Comparison of ENCODE assay signal across 8 cellular contexts in the genomic region with DNA sequence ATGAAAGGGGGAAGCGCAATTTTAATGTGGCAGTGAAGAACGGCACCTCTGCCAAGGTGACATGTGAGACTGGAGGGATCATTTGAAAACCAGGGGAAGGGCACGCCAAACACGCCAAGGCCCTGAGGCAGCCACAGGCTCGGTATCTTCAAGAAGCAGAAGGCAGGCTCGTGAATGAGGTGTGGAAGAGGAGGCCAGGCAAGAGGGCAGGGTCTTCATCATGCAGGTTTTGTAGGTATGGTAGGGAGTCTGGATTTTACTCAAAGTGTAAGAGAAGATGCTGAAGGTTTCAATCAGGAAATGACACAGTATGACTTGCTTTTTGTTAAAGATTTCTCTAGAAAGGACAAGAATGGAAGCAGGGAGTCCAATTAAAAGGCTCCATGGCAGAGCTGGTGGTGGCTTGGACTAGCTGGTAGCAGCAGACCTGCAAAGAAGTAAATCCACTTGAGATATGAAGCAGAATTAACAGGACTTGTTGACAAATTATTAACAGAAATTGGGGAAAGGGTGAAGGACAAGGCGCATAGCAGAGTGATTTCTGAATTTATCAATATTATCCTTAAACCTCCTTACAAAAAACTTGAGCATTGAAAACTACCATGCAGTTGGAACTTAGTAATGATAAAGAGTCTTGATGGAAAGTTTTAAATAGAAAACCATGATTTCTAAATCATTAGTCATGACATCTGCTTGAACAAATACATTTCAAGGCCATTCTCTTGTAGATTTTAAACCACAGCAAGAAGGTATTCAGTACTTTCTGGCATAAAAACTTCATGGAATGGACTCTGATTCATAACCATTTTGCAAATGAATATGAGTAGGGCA.
DNase-seq lines count a peak whose midpoint lies in the region; ATAC-seq and TF ChIP-seq lines count a peak whose summit lies in the region.

No MANE protein-coding gene starts in this region.

- H3K27me3 Mint-ChIP-seq in activated naive CD4-positive, alpha-beta T cell treated with anti-CD3 and anti-CD28 coated beads for 36 hours (ENCODE audit: low read depth) = no peaks in the 10 kb centered on the region

- DNase-seq in activated naive CD4-positive, alpha-beta T cell treated with anti-CD3 and anti-CD28 coated beads for 36 hours = peak; percentile 74
- DNase-seq in NCI-H510A treated with DMSO at 0.1 percent for 48 hours (lab: John Stamatoyannopoulos, UW) = no peak
- no peak for DNase-seq in NCI-H524 treated with DMSO at 0.1 percent for 48 hours (lab: John Stamatoyannopoulos, UW)
- no peak for DNase-seq in SK-N-DZ (ENCODE audit: low spot score)

- intact Hi-C loops in activated naive CD4-positive, alpha-beta T cell treated with anti-CD3 and anti-CD28 coated beads for 36 hours (cut with micrococcal nuclease) = loop anchor here (1.0 kb wide), 3 partner anchors 10 to 19 kb away; no protein-coding TSS in a partner anchor

- H3K4me3 ChIP-seq in mucosa of stomach (ENCODE audit: low read length) = peak overlapping the region; percentile 1

- H3K36me3 ChIP-seq in mucosa of stomach (ENCODE audit: control insufficient read depth, insufficient read depth, low read length) = no peaks in the 10 kb centered on the region

- H3K4me1 Mint-ChIP-seq in activated naive CD4-positive, alpha-beta T cell treated with anti-CD3 and anti-CD28 coated beads for 36 hours (ENCODE audit: low read depth) = peaks cover 65% of the 10 kb centered on the region

- H3K36me3 Mint-ChIP-seq in activated naive CD4-positive, alpha-beta T cell treated with anti-CD3 and anti-CD28 coated beads for 36 hours (ENCODE audit: low read depth) = peaks cover 26% of the 10 kb centered on the region

- peaks cover 24% of the 10 kb centered on the region for H3K4me1 ChIP-seq in mucosa of stomach (ENCODE audit: control insufficient read depth, insufficient read depth, low read length)

- H3K27ac Mint-ChIP-seq in activated naive CD4-positive, alpha-beta T cell treated with anti-CD3 and anti-CD28 coated beads for 36 hours = peak overlapping the region; percentile 96

- no peak for TF ChIP-seq POLR2A in GM18505 (IDR thresholded peaks at IDR 0.05; ENCODE audit: borderline replicate concordance, extremely low read depth, insufficient read depth, insufficient read length)

- no peaks in the 10 kb centered on the region for H3K9me3 Mint-ChIP-seq in activated naive CD4-positive, alpha-beta T cell treated with anti-CD3 and anti-CD28 coated beads for 36 hours

- CTCF ChIA-PET in activated naive CD4-positive, alpha-beta T cell treated with anti-CD3 and anti-CD28 coated beads for 36 hours (lab: Charles Lee) = no interaction called here

- no peaks in the 10 kb centered on the region for H3K9me3 ChIP-seq in mucosa of stomach (ENCODE audit: control insufficient read depth, low read length)

- no peaks in the 10 kb centered on the region for H3K27me3 ChIP-seq in mucosa of stomach (ENCODE audit: control insufficient read depth, insufficient read depth, low read length)

- H3K9ac ChIP-seq in mucosa of stomach (ENCODE audit: low read length) = no peak overlapping the region

- ATAC-seq in GM18505 (IDR thresholded peaks at IDR 0.05; ENCODE audit: unreplicated experiment) (peak; percentile 71), HG03095 (IDR thresholded peaks at IDR 0.05; ENCODE audit: unreplicated experiment) (peak; percentile 71), HG03159 (IDR thresholded peaks at IDR 0.05; ENCODE audit: unreplicated experiment) (no peak)

- peak overlapping the region; percentile 28 for H3K4me3 Mint-ChIP-seq in activated naive CD4-positive, alpha-beta T cell treated with anti-CD3 and anti-CD28 coated beads for 36 hours
